Comparison of ENCODE assay signal across 10 cellular contexts in genomic region chr10:98030991-98031431, GRCh38. TPM values are rescaled to one million over a fixed set of nuclear protein-coding genes. Genes with fewer than 3 reads are reported as not detected.
A peak's percentile ranks its signal among the peaks of the same experiment; 100 is the strongest.
DNase-seq lines count a peak whose midpoint lies in the region; ATAC-seq and TF ChIP-seq lines count a peak whose summit lies in the region.
"Had no signal": no experiment of that assay in that cellular context is flagged by ENCODE, and none has a peak within 500 bp of the region (broad histone marks: within the 10 kb centered on the region; RNA-seq: fewer than 3 reads in every experiment).

No MANE protein-coding gene starts in this region.

- peak overlapping the region in 3 of 4 donors; percentile 12 to 43 (median 38) for H3K4me3 ChIP-seq in Peyer's patch
- peak overlapping the region; percentile 20 to 53 (median 47) for H3K4me3 ChIP-seq in heart left ventricle
- peak overlapping the region; percentile 26 for H3K4me3 ChIP-seq in ovary
- H3K4me3 ChIP-seq in MM.1S (ENCODE audit: low read length): no peak overlapping the region
- H3K4me3 ChIP-seq: GM12878 had no signal

- H3K9me2 ChIP-seq in MM.1S (replicated peaks; ENCODE audit: insufficient read depth, low read length): no peaks in the 10 kb centered on the region

- TF ChIP-seq CTCF in Peyer's patch (IDR thresholded peaks at IDR 0.05) (no peak), heart left ventricle (IDR thresholded peaks at IDR 0.05) (no peak), ovary (IDR thresholded peaks at IDR 0.05) (no peak), MM.1S (IDR thresholded peaks at IDR 0.05; ENCODE audit: low read length) (no peak)

- DNase-seq in 8988T (peak; percentile 38), Peyer's patch (no peak), heart left ventricle (no peak), ovary (peak in 2 of 5 donors; percentile 16 to 31), MM.1S (no peak), hippocampal formation (lab: John Stamatoyannopoulos, UW) (no peak)
- no peak for DNase-seq in activated CD4-positive, alpha-beta T cell treated with anti-CD3 and anti-CD28 coated beads for 48 hours
- DNase-seq: activated T-cell treated with anti-CD3 and anti-CD28 coated beads, Interleukin-2, amount 50 U/mL, for 24 hours had no signal

- intact Hi-C loops in heart left ventricle (cut with DNase I): loop anchor here in 2 of 10 donors (10.0 kb wide), 2 partner anchors 236 to 266 kb away; no protein-coding TSS in a partner anchor
- intact Hi-C loops in ovary (cut with DNase I): no loop called here

- no peak overlapping the region for H3K27ac ChIP-seq in Peyer's patch
- no peak overlapping the region for H3K27ac ChIP-seq in heart left ventricle
- no peak overlapping the region for H3K27ac ChIP-seq in ovary
- H3K27ac ChIP-seq in MM.1S (ENCODE audit: low read length): no peak overlapping the region

- H3K79me2 ChIP-seq in MM.1S (ENCODE audit: low read length): no peaks in the 10 kb centered on the region

- peaks cover 0 to 22% of the 10 kb centered on the region in 2 donors for H3K27me3 ChIP-seq in Peyer's patch
- peaks cover 14 to 69% (median 36%) of the 10 kb centered on the region in 9 donors for H3K27me3 ChIP-seq in heart left ventricle
- H3K27me3 ChIP-seq in ovary: no peaks in the 10 kb centered on the region
- peaks cover 47% of the 10 kb centered on the region for H3K27me3 ChIP-seq in MM.1S (replicated peaks; ENCODE audit: insufficient read depth, low read length)

- no peak for ATAC-seq in heart left ventricle
- no peak for ATAC-seq in GM21423 (IDR thresholded peaks at IDR 0.05; ENCODE audit: unreplicated experiment)
- ATAC-seq: GM12878 had no signal

- H3K4me1 ChIP-seq in Peyer's patch (peaks cover 0 to 21% (median 0%) of the 10 kb centered on the region in 4 donors), heart left ventricle (peaks cover 0 to 25% (median 12%) of the 10 kb centered on the region in 12 donors), ovary (ENCODE audit: insufficient read depth) (peaks cover 9% of the 10 kb centered on the region), MM.1S (ENCODE audit: low read length) (no peaks in the 10 kb centered on the region)

- no peak for TF ChIP-seq POLR2A in Peyer's patch (IDR thresholded peaks at IDR 0.05)
- no peak for TF ChIP-seq POLR2A in heart left ventricle (IDR thresholded peaks at IDR 0.05)
- TF ChIP-seq POLR2A in ovary (IDR thresholded peaks at IDR 0.05): no peak

- H4K20me1 ChIP-seq in MM.1S (ENCODE audit: insufficient read depth, low read length): no peaks in the 10 kb centered on the region

- no peaks in the 10 kb centered on the region for H3F3A ChIP-seq in MM.1S (ENCODE audit: insufficient read depth, low read length)

- TF ChIP-seq EP300 in ovary (IDR thresholded peaks at IDR 0.05): no peak

- H3K4me2 ChIP-seq in MM.1S (ENCODE audit: low read depth, low read length): no peak overlapping the region

- H3K9me3 ChIP-seq in Peyer's patch: no peaks in the 10 kb centered on the region
- no peaks in the 10 kb centered on the region for H3K9me3 ChIP-seq in heart left ventricle
- H3K9me3 ChIP-seq in ovary: no peaks in the 10 kb centered on the region
- H3K9me3 ChIP-seq in MM.1S (replicated peaks; ENCODE audit: insufficient read depth, low read length): no peaks in the 10 kb centered on the region

- H3K9ac ChIP-seq in MM.1S (ENCODE audit: low read length): no peak overlapping the region

- WGBS in heart left ventricle, 4 donors: 1 to 3% (median 2%) methylated on average over 25 to 49 of the region's 49 CpGs
- WGBS in ovary, 3 donors: 0 to 3% (median 1%) methylated on average over 28 to 49 of the region's 49 CpGs

- no peaks in the 10 kb centered on the region for H3K36me3 ChIP-seq in Peyer's patch
- no peaks in the 10 kb centered on the region for H3K36me3 ChIP-seq in heart left ventricle
- H3K36me3 ChIP-seq in ovary: no peaks in the 10 kb centered on the region
- no peaks in the 10 kb centered on the region for H3K36me3 ChIP-seq in MM.1S (replicated peaks; ENCODE audit: insufficient read depth, low read length)

- no peak overlapping the region for H2AFZ ChIP-seq in MM.1S (ENCODE audit: low read length)

RNA-seq across cellular contexts. Expression of gene CRTAC1, which starts 0.6 kb away (rescaled TPM):
- total RNA-seq in Peyer's patch (under 1 TPM in 1 of 4 donors, not detected in 3; 0.53 TPM), heart left ventricle (1 to 10 TPM in 7 of 9 donors, under 1 TPM in 2; 0.91 to 8.6 (median 1.7) TPM), ovary (10 to 100 TPM in 1 of 7 donors, 1 to 10 TPM in 3, under 1 TPM in 3; 0.33 to 19.5 (median 1.6) TPM)
- polyA plus RNA-seq in heart left ventricle (1 to 10 TPM in 1 of 2 donors, under 1 TPM in 1; 0.38 to 2.0 TPM), ovary (1 to 10 TPM in 1 of 2 donors, under 1 TPM in 1; 0.13 to 3.2 TPM)
- polyA plus RNA-seq: GM12878 had no signal
